Comparison of ENCODE assay signal across 8 cellular contexts in the genomic region with DNA sequence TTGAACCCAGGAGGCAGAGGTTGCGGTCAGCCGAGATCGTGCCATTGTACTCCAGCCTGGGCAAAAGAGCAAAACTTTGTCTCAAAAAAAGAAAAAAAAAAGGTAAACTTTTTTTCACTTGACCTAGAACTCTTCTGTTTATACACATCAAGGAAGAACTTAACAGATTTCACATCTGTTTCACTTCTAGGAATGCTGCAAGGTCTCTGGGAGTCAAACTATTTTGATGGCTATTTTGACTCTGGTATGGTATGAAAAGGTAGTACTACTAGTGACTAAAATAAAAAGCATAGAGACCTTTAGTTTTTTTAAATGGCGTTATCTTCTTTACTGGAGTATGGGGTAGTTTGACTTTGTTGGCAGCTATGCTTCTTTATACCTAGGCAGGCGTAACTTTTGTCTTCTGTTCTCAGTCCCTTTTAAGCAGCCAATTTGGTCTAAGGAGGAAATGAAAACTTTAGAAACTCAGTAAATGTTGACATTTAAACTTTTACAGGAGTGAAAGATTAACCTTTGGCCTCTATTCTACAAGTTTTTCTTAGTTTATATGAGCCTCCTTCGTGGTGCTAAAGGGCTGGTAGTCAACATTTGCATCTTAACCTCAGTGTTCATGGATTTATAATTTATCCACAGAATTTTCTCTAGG. TPM values are rescaled to one million over a fixed set of nuclear protein-coding genes. Genes with fewer than 3 reads are reported as not detected.
DNase-seq lines count a peak whose midpoint lies in the region; ATAC-seq and TF ChIP-seq lines count a peak whose summit lies in the region.
"Not testable (repeated sequence)": the region's sequence is repeated elsewhere in the genome, so short reads cannot be mapped to it uniquely, and the experiment has no call there.

No MANE protein-coding gene starts in this region.

- TF ChIP-seq RAD21 in IMR-90 (IDR thresholded peaks at IDR 0.05; ENCODE audit: low read length): not testable (repeated sequence)

- not testable (repeated sequence) for H3K4me1 ChIP-seq in IMR-90 (ENCODE audit: control insufficient read depth, insufficient read depth, low read length); endodermal cell (ENCODE audit: control insufficient read depth, insufficient read depth, low read length)
- H3K4me1 ChIP-seq in mucosa of descending colon (ENCODE audit: low read depth): peaks cover 38% of the 10 kb centered on the region

- H3K9me3 ChIP-seq in IMR-90 (ENCODE audit: control insufficient read depth, insufficient read depth, low read length); endodermal cell (ENCODE audit: control insufficient read depth, low read length); mucosa of descending colon: not testable (repeated sequence)

- H3K79me1 ChIP-seq in IMR-90 (ENCODE audit: low read depth in 1 of 2, low read length in 2 of 2): peaks cover 4 to 45% of the 10 kb centered on the region in 2 experiments

- peaks cover 49% of the 10 kb centered on the region for H3K4me1 Mint-ChIP-seq in activated T-cell treated with anti-CD3 and anti-CD28 coated beads, Interleukin-2, amount 50 U/mL, for 24 hours (ENCODE audit: low read depth)
- peaks cover 12% of the 10 kb centered on the region for H3K4me1 Mint-ChIP-seq in endodermal cell
- H3K4me1 Mint-ChIP-seq in stimulated activated naive CD8-positive, alpha-beta T cell treated with anti-CD3 and anti-CD28 coated beads, Interleukin-15, Interleukin-2, amounts not matched to agents 100 ng/mL and 50 ng/mL, for 24 hours (ENCODE audit: low read depth): peaks cover 48% of the 10 kb centered on the region

- H2AK9ac ChIP-seq in IMR-90 (replicated peaks; ENCODE audit: low read depth, low read length, poor library complexity): not testable (repeated sequence)

- H4K8ac ChIP-seq in IMR-90 (ENCODE audit: low read depth in 2 of 2, low read length in 2 of 2): not testable (repeated sequence)

- H3K36me3 ChIP-seq in IMR-90 (ENCODE audit: control insufficient read depth, insufficient read depth, low read length); endodermal cell (ENCODE audit: control insufficient read depth, insufficient read depth, low read length); mucosa of descending colon (ENCODE audit: low read depth): not testable (repeated sequence)

- not testable (repeated sequence) for H3K14ac ChIP-seq in IMR-90 (replicated peaks; ENCODE audit: low read depth, low read length)

- POLR2A ChIA-PET in IMR-90 (lab: Charles Lee; ENCODE audit: unreplicated experiment): not testable (repeated sequence)

- H3K23ac ChIP-seq in IMR-90 (ENCODE audit: low read depth, low read length): not testable (repeated sequence)

- TF ChIP-seq CTCF in IMR-90 (conservative IDR thresholded peaks at IDR 0.05; ENCODE audit: low read depth, low read length); endodermal cell (conservative IDR thresholded peaks at IDR 0.05); mucosa of descending colon (IDR thresholded peaks at IDR 0.05): not testable (repeated sequence)

- H3K27ac ChIP-seq in IMR-90 (ENCODE audit: insufficient read depth, low read length); endodermal cell (ENCODE audit: low read depth, low read length): not testable (repeated sequence)

- not testable (repeated sequence) for H3K27me3 Mint-ChIP-seq in activated T-cell treated with anti-CD3 and anti-CD28 coated beads, Interleukin-2, amount 50 U/mL, for 24 hours; endodermal cell (ENCODE audit: insufficient read depth); stimulated activated naive CD8-positive, alpha-beta T cell treated with anti-CD3 and anti-CD28 coated beads, Interleukin-15, Interleukin-2, amounts not matched to agents 100 ng/mL and 50 ng/mL, for 24 hours

- not testable (repeated sequence) for H3K4me3 Mint-ChIP-seq in activated T-cell treated with anti-CD3 and anti-CD28 coated beads, Interleukin-2, amount 50 U/mL, for 24 hours
- peak overlapping the region; percentile 33 for H3K4me3 Mint-ChIP-seq in endodermal cell
- H3K4me3 Mint-ChIP-seq in stimulated activated naive CD8-positive, alpha-beta T cell treated with anti-CD3 and anti-CD28 coated beads, Interleukin-15, Interleukin-2, amounts not matched to agents 100 ng/mL and 50 ng/mL, for 24 hours: peak overlapping the region; percentile 27

- H3K4me2 ChIP-seq in IMR-90 (ENCODE audit: low read depth, low read length): not testable (repeated sequence)

- H3K56ac ChIP-seq in IMR-90 (ENCODE audit: extremely low read depth, insufficient read depth, low read length): not testable (repeated sequence)

- not testable (repeated sequence) for H2AFZ ChIP-seq in IMR-90 (replicated peaks; ENCODE audit: low read length, poor library complexity)

- not testable (repeated sequence) for H3K4ac ChIP-seq in IMR-90 (ENCODE audit: low read depth, low read length)

- H2BK20ac ChIP-seq in IMR-90 (ENCODE audit: low read depth, low read length): not testable (repeated sequence)

- peak overlapping the region; percentile 31 for H3K27ac Mint-ChIP-seq in activated T-cell treated with anti-CD3 and anti-CD28 coated beads, Interleukin-2, amount 50 U/mL, for 24 hours
- H3K27ac Mint-ChIP-seq in endodermal cell: peak overlapping the region; percentile 67
- peak overlapping the region; percentile 41 for H3K27ac Mint-ChIP-seq in stimulated activated naive CD8-positive, alpha-beta T cell treated with anti-CD3 and anti-CD28 coated beads, Interleukin-15, Interleukin-2, amounts not matched to agents 100 ng/mL and 50 ng/mL, for 24 hours

- not testable (repeated sequence) for H3K9me1 ChIP-seq in IMR-90 (ENCODE audit: insufficient read depth, low read length)

- peaks cover 15% of the 10 kb centered on the region for H3K36me3 Mint-ChIP-seq in activated T-cell treated with anti-CD3 and anti-CD28 coated beads, Interleukin-2, amount 50 U/mL, for 24 hours (ENCODE audit: low read depth)
- H3K36me3 Mint-ChIP-seq in endodermal cell (ENCODE audit: low read depth): peaks cover 13% of the 10 kb centered on the region
- not testable (repeated sequence) for H3K36me3 Mint-ChIP-seq in stimulated activated naive CD8-positive, alpha-beta T cell treated with anti-CD3 and anti-CD28 coated beads, Interleukin-15, Interleukin-2, amounts not matched to agents 100 ng/mL and 50 ng/mL, for 24 hours (ENCODE audit: low read depth)

- CTCF ChIA-PET in IMR-90 (lab: Yijun Ruan, JAX): not testable (repeated sequence)

- not testable (repeated sequence) for H3K9me3 Mint-ChIP-seq in activated T-cell treated with anti-CD3 and anti-CD28 coated beads, Interleukin-2, amount 50 U/mL, for 24 hours; endodermal cell; stimulated activated naive CD8-positive, alpha-beta T cell treated with anti-CD3 and anti-CD28 coated beads, Interleukin-15, Interleukin-2, amounts not matched to agents 100 ng/mL and 50 ng/mL, for 24 hours

- H3K9ac ChIP-seq in IMR-90 (ENCODE audit: low read depth, low read length); endodermal cell (ENCODE audit: extremely low read depth, low read length, poor library complexity, severe bottlenecking): not testable (repeated sequence)

- peaks cover 53% of the 10 kb centered on the region for H4K20me1 ChIP-seq in IMR-90 (ENCODE audit: insufficient read depth, low read length)

- H2BK120ac ChIP-seq in IMR-90 (ENCODE audit: low read depth, low read length): not testable (repeated sequence)

- not testable (repeated sequence) for H2BK5ac ChIP-seq in IMR-90 (ENCODE audit: low read depth, low read length, poor library complexity, severe bottlenecking)

- not testable (repeated sequence) for H4K91ac ChIP-seq in IMR-90 (ENCODE audit: insufficient read depth, low read depth, low read length)

- not testable (repeated sequence) for TF ChIP-seq POLR2A in IMR-90 (IDR thresholded peaks at IDR 0.05; ENCODE audit: low read depth, low read length)

- ATAC-seq in GM19397 (IDR thresholded peaks at IDR 0.05; ENCODE audit: unreplicated experiment): peak; percentile 51
- peak; percentile 55 for ATAC-seq in HG03066 (IDR thresholded peaks at IDR 0.05; ENCODE audit: low read depth, unreplicated experiment)
- not testable (repeated sequence) for ATAC-seq in IMR-90 (ENCODE audit: low read depth)
- ATAC-seq in mucosa of descending colon: peak; percentile 74

- intact Hi-C loops in IMR-90 (cut with micrococcal nuclease); mucosa of descending colon (cut with DNase I, micrococcal nuclease): not testable (repeated sequence)

- H3K27me3 ChIP-seq in IMR-90 (ENCODE audit: control insufficient read depth, insufficient read depth, low read length); endodermal cell (ENCODE audit: control insufficient read depth, insufficient read depth, low read length, poor library complexity, severe bottlenecking): not testable (repeated sequence)

- dilution Hi-C loops in IMR-90 (cut with HindIII; ENCODE audit: low sequenced_read_pairs, unreplicated experiment): not testable (repeated sequence)

- not testable (repeated sequence) for H4K5ac ChIP-seq in IMR-90 (ENCODE audit: low read depth, low read length)

- WGBS in IMR-90 (ENCODE audit: extremely low coverage in 2 of 2, insufficient read length in 1 of 2), 2 experiments: no CpG with 5 or more reads among the region's 6 CpGs
- WGBS in endodermal cell (ENCODE audit: insufficient coverage in 1 of 2, insufficient read length in 1 of 2), 2 experiments: 95 to 96% methylated on average over 3 to 5 of the region's 6 CpGs

- not testable (repeated sequence) for H2BK15ac ChIP-seq in IMR-90 (ENCODE audit: low read depth, low read length)

- H2AK5ac ChIP-seq in IMR-90 (ENCODE audit: low read depth, low read length): not testable (repeated sequence)

- peak; percentile 4 for DNase-seq in IMR-90
- DNase-seq in activated T-cell treated with anti-CD3 and anti-CD28 coated beads, Interleukin-2, amount 50 U/mL, for 24 hours; endodermal cell; mucosa of descending colon: not testable (repeated sequence)

- in situ Hi-C loops in IMR-90 (cut with MboI; ENCODE audit: low sequenced_read_pairs): not testable (repeated sequence)

- peak overlapping the region; percentile 33; the same call in 1 of the 2 replicates for H3K4me3 ChIP-seq in GM08714 (ENCODE audit: low read length)
- not testable (repeated sequence) for H3K4me3 ChIP-seq in IMR-90 (ENCODE audit: insufficient read depth, low read depth, low read length); endodermal cell (ENCODE audit: low read length); mucosa of descending colon

- BruUV-seq in IMR-90 (replicated peaks; lab: Mats Ljungman, UMichigan): not testable (repeated sequence)

- not testable (repeated sequence) for H3K18ac ChIP-seq in IMR-90 (ENCODE audit: low read depth, low read length)

RNA-seq across cellular contexts. Expression of gene TLK2, which starts 28.7 kb away (rescaled TPM):
- total RNA-seq in IMR-90 (2012; rRNA removed) (35.7 and 42.2 TPM in 2 replicates), endodermal cell (10 to 100 TPM; 76.2 to 89.2 TPM), mucosa of descending colon (10 to 100 TPM; 39.6 to 55.0 (median 47.0) TPM)
- 34.2 and 39.4 TPM in 2 replicates for polyA plus RNA-seq in IMR-90 (2012; rRNA removed)
- polyA plus RNA-seq in IMR-90 (2012; cell fraction: cytosol; rRNA removed): 12.8 and 13.6 TPM in 2 replicates
- polyA plus RNA-seq in IMR-90 (2012; cell fraction: nucleus; rRNA removed; ENCODE audit: low replicate concordance): 6.6 and 45.8 TPM in 2 replicates
- 49.8 TPM for polyA plus RNA-seq in endodermal cell (2013, experiment 1 of 2)
- polyA plus RNA-seq in endodermal cell (2013, experiment 2 of 2): 41.1 TPM
